Comparison of ENCODE assay signal across 11 cellular contexts in the genomic region with DNA sequence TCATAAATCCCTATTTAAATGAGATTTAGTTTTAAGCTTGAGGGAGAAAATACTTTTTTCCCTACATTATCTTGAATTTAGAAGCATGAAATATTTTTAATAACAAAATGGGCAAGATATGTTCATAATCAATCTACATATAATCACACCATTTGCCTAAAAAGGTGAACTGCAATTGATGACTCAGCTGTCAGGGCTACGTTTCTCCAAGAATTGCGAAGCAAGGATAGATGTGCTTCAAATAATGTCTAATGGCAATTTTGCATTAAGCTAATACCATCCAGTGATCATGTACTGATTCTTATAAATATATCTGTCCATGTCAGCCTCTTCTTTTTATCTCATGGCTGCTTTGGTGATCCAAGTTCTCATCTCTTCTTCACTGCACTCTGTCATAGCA.
"Had no signal": no experiment of that assay in that cellular context is flagged by ENCODE, and none has a peak within 500 bp of the region (broad histone marks: within the 10 kb centered on the region; RNA-seq: fewer than 3 reads in every experiment).

No MANE protein-coding gene starts in this region.

- H3K4me3 ChIP-seq: GM23248, GM23338, HAP-1 had no signal

- ATAC-seq: HCT116 had no signal

- H3K9me3 ChIP-seq: HAP-1 had no signal

- H3K36me3 ChIP-seq: HAP-1 had no signal

- H3K9ac ChIP-seq: GM23248 had no signal

- DNase-seq: GM23248, GOT3, H7, H9, HCEC 1CT, HFFc6 had no signal

- H2AFZ ChIP-seq: GM23248, GM23338 had no signal

- FAIRE-seq: H1, H54 had no signal

- H3K4me1 ChIP-seq: HAP-1 had no signal

- H3K4me2 ChIP-seq: GM23338 had no signal

- H3K27ac ChIP-seq: GM23248 had no signal
